8 cellular contexts compared by ENCODE assay signal in the genomic region with DNA sequence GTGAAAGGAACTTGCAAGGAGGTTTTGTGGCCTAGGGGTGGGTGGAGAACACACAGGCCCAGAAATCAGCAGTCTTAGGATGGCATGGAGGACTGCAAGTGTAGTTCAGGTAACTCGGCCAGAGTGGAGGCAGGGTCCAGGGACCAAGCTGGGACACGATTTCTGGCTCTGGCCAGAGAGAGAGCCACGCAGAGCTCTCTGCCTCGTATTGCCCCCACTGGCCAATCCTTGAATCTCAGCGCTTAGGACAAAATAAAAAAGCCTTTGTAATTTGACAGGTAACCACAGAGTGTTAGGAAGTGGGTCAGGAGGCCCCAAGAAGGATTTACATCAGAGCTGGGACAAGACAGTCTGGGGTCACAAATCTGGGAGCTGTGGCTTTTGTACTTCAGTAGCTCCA. TPM values are rescaled to one million over a fixed set of nuclear protein-coding genes. Genes with fewer than 3 reads are reported as not detected.
A peak's percentile ranks its signal among the peaks of the same experiment; 100 is the strongest.
DNase-seq lines count a peak whose midpoint lies in the region; ATAC-seq and TF ChIP-seq lines count a peak whose summit lies in the region.
"Had no signal": no experiment of that assay in that cellular context is flagged by ENCODE, and none has a peak within 500 bp of the region (broad histone marks: within the 10 kb centered on the region; RNA-seq: fewer than 3 reads in every experiment).

No MANE protein-coding gene starts in this region.

- peaks cover 8% of the 10 kb centered on the region for H3K36me3 Mint-ChIP-seq in nephron progenitor cell (ENCODE audit: low read depth)

- ATAC-seq in HG02981 (IDR thresholded peaks at IDR 0.05; ENCODE audit: unreplicated experiment) = no peak

- TF ChIP-seq CTCF in MM.1S (IDR thresholded peaks at IDR 0.05; ENCODE audit: low read length) = peak; percentile 24
- TF ChIP-seq CTCF in nephron progenitor cell (IDR thresholded peaks at IDR 0.05) = peak; percentile 23

- no peak overlapping the region for H3K27ac Mint-ChIP-seq in nephron progenitor cell

- H3K9ac ChIP-seq in MM.1S (ENCODE audit: low read length) = no peak overlapping the region

- no peak overlapping the region for H3K4me3 Mint-ChIP-seq in nephron progenitor cell

- no peaks in the 10 kb centered on the region for H3K9me2 ChIP-seq in MM.1S (replicated peaks; ENCODE audit: insufficient read depth, low read length)

- H4K20me1 ChIP-seq in MM.1S (ENCODE audit: insufficient read depth, low read length) = peaks cover 16% of the 10 kb centered on the region; the same call in 1 of the 2 replicates

- no peaks in the 10 kb centered on the region for H3K9me3 Mint-ChIP-seq in nephron progenitor cell

- H2AFZ ChIP-seq in MM.1S (ENCODE audit: low read length) = no peak overlapping the region

- DNase-seq in ELR (ENCODE audit: low read depth) (peak; percentile 29), MM.1S (peak; percentile 15), cerebellum (ENCODE audit: low spot score) (peak; percentile 28), nephron progenitor cell (no peak), Ammon's horn (ENCODE audit: low spot score) (no peak), medulla oblongata (ENCODE audit: extremely low spot score) (no peak)
- DNase-seq: NCI-H1417 treated with DMSO at 0.1 percent for 48 hours had no signal

- H3K4me2 ChIP-seq in MM.1S (ENCODE audit: low read depth, low read length) = no peak overlapping the region

- peaks cover 66% of the 10 kb centered on the region for H3K4me1 Mint-ChIP-seq in nephron progenitor cell

- no peaks in the 10 kb centered on the region for H3K27me3 Mint-ChIP-seq in nephron progenitor cell (ENCODE audit: low read depth, poor library complexity)

- no peak overlapping the region for H3K27ac ChIP-seq in MM.1S (ENCODE audit: low read length)

- peaks cover 43% of the 10 kb centered on the region for H3K4me1 ChIP-seq in MM.1S (ENCODE audit: low read length)

- H3K79me2 ChIP-seq in MM.1S (ENCODE audit: low read length) = peaks cover 99% of the 10 kb centered on the region

- no peak overlapping the region for H3K4me3 ChIP-seq in MM.1S (ENCODE audit: low read length)

- H3K27me3 ChIP-seq in MM.1S (replicated peaks; ENCODE audit: insufficient read depth, low read length) = no peaks in the 10 kb centered on the region

- peaks cover 19% of the 10 kb centered on the region for H3F3A ChIP-seq in MM.1S (ENCODE audit: insufficient read depth, low read length)

- H3K36me3 ChIP-seq in MM.1S (replicated peaks; ENCODE audit: insufficient read depth, low read length) = no peaks in the 10 kb centered on the region

- H3K9me3 ChIP-seq in MM.1S (replicated peaks; ENCODE audit: insufficient read depth, low read length) = no peaks in the 10 kb centered on the region

RNA-seq across cellular contexts. Expression of gene MAP3K1, which starts 11.7 kb away (rescaled TPM):
- 32.1 TPM for total RNA-seq in cerebellum

Comparison
In these comparisons a context has a peak if more than half of its experiments do, and no peak if none do; other contexts are left out.
1. DNase-seq: peak in ELR (single experiment), MM.1S (single experiment) and cerebellum (single experiment); none in nephron progenitor cell (single experiment), Ammon's horn (single experiment) and medulla oblongata (single experiment).